In the genomic region with DNA sequence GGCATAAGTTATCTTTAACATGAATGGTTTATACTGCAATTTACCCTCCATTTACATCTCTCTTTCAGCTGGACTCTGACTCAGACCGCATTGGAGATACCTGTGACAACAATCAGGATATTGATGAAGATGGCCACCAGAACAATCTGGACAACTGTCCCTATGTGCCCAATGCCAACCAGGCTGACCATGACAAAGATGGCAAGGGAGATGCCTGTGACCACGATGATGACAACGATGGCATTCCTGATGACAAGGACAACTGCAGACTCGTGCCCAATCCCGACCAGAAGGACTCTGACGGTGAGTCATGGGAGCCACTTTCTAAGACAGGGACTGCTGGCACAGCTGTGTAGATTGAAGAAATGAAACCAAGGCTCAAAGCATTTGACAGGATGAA, we compare ENCODE assay signal across 1 cellular context.
TF ChIP-seq lines count a peak whose summit lies in the region.

No MANE protein-coding gene starts in this region.

TF ChIP-seq in HepG2, 621 proteins besides CTCF, POLR2A, EP300 and RAD21 (continued from another document):
- TF ChIP-seq NCOA2 (CRISPR knock-in tag; IDR thresholded peaks at IDR 0.05): no peak
- TF ChIP-seq, protein P1, sequence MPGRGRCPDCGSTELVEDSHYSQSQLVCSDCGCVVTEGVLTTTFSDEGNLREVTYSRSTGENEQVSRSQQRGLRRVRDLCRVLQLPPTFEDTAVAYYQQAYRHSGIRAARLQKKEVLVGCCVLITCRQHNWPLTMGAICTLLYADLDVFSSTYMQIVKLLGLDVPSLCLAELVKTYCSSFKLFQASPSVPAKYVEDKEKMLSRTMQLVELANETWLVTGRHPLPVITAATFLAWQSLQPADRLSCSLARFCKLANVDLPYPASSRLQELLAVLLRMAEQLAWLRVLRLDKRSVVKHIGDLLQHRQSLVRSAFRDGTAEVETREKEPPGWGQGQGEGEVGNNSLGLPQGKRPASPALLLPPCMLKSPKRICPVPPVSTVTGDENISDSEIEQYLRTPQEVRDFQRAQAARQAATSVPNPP (CRISPR knock-in tag; IDR thresholded peaks at IDR 0.05): no peak
- TF ChIP-seq, protein P2, sequence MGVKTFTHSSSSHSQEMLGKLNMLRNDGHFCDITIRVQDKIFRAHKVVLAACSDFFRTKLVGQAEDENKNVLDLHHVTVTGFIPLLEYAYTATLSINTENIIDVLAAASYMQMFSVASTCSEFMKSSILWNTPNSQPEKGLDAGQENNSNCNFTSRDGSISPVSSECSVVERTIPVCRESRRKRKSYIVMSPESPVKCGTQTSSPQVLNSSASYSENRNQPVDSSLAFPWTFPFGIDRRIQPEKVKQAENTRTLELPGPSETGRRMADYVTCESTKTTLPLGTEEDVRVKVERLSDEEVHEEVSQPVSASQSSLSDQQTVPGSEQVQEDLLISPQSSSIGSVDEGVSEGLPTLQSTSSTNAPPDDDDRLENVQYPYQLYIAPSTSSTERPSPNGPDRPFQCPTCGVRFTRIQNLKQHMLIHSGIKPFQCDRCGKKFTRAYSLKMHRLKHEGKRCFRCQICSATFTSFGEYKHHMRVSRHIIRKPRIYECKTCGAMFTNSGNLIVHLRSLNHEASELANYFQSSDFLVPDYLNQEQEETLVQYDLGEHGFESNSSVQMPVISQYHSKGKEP (CRISPR knock-in tag; IDR thresholded peaks at IDR 0.05): no peak
